23 cellular contexts compared by ENCODE assay signal in the genomic region with DNA sequence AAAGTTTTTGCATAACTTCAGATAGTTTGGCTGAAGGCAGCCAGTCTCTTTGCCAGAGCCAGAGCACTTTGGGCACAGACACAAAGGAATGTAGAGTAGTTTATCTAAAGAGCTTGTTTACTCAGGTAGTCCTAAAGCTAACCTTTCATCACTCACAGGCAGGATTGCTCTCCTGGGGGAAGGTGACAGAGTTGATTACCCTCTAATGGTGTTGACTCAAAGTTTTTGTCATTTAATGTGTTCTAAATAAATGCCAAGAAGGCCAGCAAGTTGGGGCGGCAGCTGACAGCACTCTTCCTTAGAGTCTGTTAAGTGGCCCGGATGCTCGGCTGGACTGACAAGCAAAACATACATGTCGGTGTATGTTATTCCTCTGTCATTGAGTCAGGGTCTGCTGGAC. TPM values are rescaled to one million over a fixed set of nuclear protein-coding genes. Genes with fewer than 3 reads are reported as not detected.
DNase-seq lines count a peak whose midpoint lies in the region; ATAC-seq and TF ChIP-seq lines count a peak whose summit lies in the region.
"Had no signal": no experiment of that assay in that cellular context is flagged by ENCODE, and none has a peak within 500 bp of the region (broad histone marks: within the 10 kb centered on the region; RNA-seq: fewer than 3 reads in every experiment).

No MANE protein-coding gene starts in this region.

- no peaks in the 10 kb centered on the region for H3K27me3 Mint-ChIP-seq in chondrocyte (ENCODE audit: low read depth)

- H3K36me3 ChIP-seq in HUES48 (ENCODE audit: control insufficient read depth, insufficient read depth, low read length) (no peaks in the 10 kb centered on the region), mucosa of descending colon (ENCODE audit: low read depth) (no peaks in the 10 kb centered on the region), SK-N-SH (replicated peaks in 1 of 2; ENCODE audit: control insufficient read depth in 1 of 2, insufficient read depth in 2 of 2, low read length in 1 of 2) (no peaks in the 10 kb centered on the region)

- 51% methylated on average over 4 of the region's 4 CpGs for WGBS in SK-N-SH (ENCODE audit: low lambda C conversion rate)

- no peak for TF ChIP-seq EP300 in SK-N-SH (IDR thresholded peaks at IDR 0.05; ENCODE audit: borderline replicate concordance in 1 of 2, low read depth in 1 of 2, low read length in 1 of 2)

- CTCF ChIA-PET in SK-N-SH (lab: Yijun Ruan, JAX): no interaction called here

- no peaks in the 10 kb centered on the region for H3K9me3 ChIP-seq in HUES48 (ENCODE audit: control insufficient read depth, insufficient read depth, low read length)
- H3K9me3 ChIP-seq in mucosa of descending colon: no peaks in the 10 kb centered on the region
- no peaks in the 10 kb centered on the region for H3K9me3 ChIP-seq in SK-N-SH
- H3K9me3 ChIP-seq: A549, BLaER1 had no signal

- peaks cover 19% of the 10 kb centered on the region for H3K4me1 ChIP-seq in HUES48 (ENCODE audit: control insufficient read depth, insufficient read depth, low read length)
- peaks cover 3% of the 10 kb centered on the region for H3K4me1 ChIP-seq in mucosa of descending colon (ENCODE audit: low read depth)
- no peaks in the 10 kb centered on the region for H3K4me1 ChIP-seq in SK-N-SH (ENCODE audit: control insufficient read depth in 1 of 2, insufficient read depth in 2 of 2, low read depth in 1 of 2, low read length in 1 of 2)
- H3K4me1 ChIP-seq: A549 had no signal

- H3K79me2 ChIP-seq in SK-N-SH (ENCODE audit: insufficient read depth): no peaks in the 10 kb centered on the region

- peak overlapping the region; percentile 43 for H3K27ac ChIP-seq in HUES48 (ENCODE audit: low read depth, low read length)
- no peak overlapping the region for H3K27ac ChIP-seq in SK-N-SH (ENCODE audit: low read depth in 2 of 2, low read length in 1 of 2)
- H3K27ac ChIP-seq: A549, BLaER1 had no signal

- POLR2A ChIA-PET in SK-N-SH (lab: Yijun Ruan, JAX): no interaction called here

- H3K4me1 Mint-ChIP-seq in chondrocyte (ENCODE audit: low read depth): peaks cover 3% of the 10 kb centered on the region

- DNase-seq in dermis microvascular lymphatic vessel endothelial cell (ENCODE audit: low read depth in 2 of 2) (peak; percentile 45 to 50), iPS-NIHi7 (ENCODE audit: extremely low spot score) (peak; percentile 31), mucosa of descending colon (no peak), chondrocyte (ENCODE audit: low spot score) (no peak), SIG-M5 (lab: John Stamatoyannopoulos, UW) (no peak), NCI-H1436 treated with DMSO at 0.1 percent for 48 hours (lab: John Stamatoyannopoulos, UW) (no peak), SK-N-SH (no peak)
- DNase-seq: Calu3; CD8-positive, alpha-beta T cell; DMS53; EL; HFFc6; IMR-90; NCI-H1436; NCI-H2029; NCI-H345; NCI-H526 had no signal

- no peaks in the 10 kb centered on the region for H3K9me3 Mint-ChIP-seq in chondrocyte (ENCODE audit: low read depth)
- H3K9me3 Mint-ChIP-seq: CD8-positive, alpha-beta T cell; HFFc6 had no signal

- no peaks in the 10 kb centered on the region for H3K36me3 Mint-ChIP-seq in chondrocyte (ENCODE audit: low read depth)

- H3K4me3 ChIP-seq in HUES48 (ENCODE audit: low read depth, low read length): no peak overlapping the region
- H3K4me3 ChIP-seq in mucosa of descending colon: no peak overlapping the region
- no peak overlapping the region for H3K4me3 ChIP-seq in SK-N-SH (ENCODE audit: low read depth in 2 of 2, low read length in 1 of 2)
- H3K4me3 ChIP-seq: A549, BLaER1, GM12878 had no signal

- no peak overlapping the region for H3K27ac Mint-ChIP-seq in chondrocyte (ENCODE audit: unreplicated experiment)
- H3K27ac Mint-ChIP-seq: CD8-positive, alpha-beta T cell; HFFc6 had no signal

- H3F3A ChIP-seq in SK-N-SH (replicated peaks; ENCODE audit: insufficient read depth): no peaks in the 10 kb centered on the region

- no peak overlapping the region for H3K9ac ChIP-seq in HUES48 (ENCODE audit: low read depth, low read length)
- no peak overlapping the region for H3K9ac ChIP-seq in SK-N-SH
- H3K9ac ChIP-seq: BLaER1 had no signal

- no peaks in the 10 kb centered on the region for H3K9me2 ChIP-seq in SK-N-SH

- H3K4me2 ChIP-seq in SK-N-SH: no peak overlapping the region
- H3K4me2 ChIP-seq: A549, BLaER1 had no signal

- peak; percentile 23 for ATAC-seq in mucosa of descending colon
- ATAC-seq: A549; CD8-positive, alpha-beta T cell; GM12878; Right ventricle myocardium inferior had no signal

- intact Hi-C loops in mucosa of descending colon (cut with DNase I, micrococcal nuclease): no loop called here

- H2AFZ ChIP-seq in SK-N-SH (ENCODE audit: low read depth): no peak overlapping the region

- TF ChIP-seq CTCF in mucosa of descending colon (IDR thresholded peaks at IDR 0.05) (no peak), chondrocyte (IDR thresholded peaks at IDR 0.05) (no peak), SK-N-SH (IDR thresholded peaks at IDR 0.05) (no peak)

- no peak for TF ChIP-seq RAD21 in SK-N-SH (IDR thresholded peaks at IDR 0.05; ENCODE audit: low read length)

- no peak overlapping the region for H3K4me3 Mint-ChIP-seq in chondrocyte (ENCODE audit: unreplicated experiment)
- H3K4me3 Mint-ChIP-seq: CD8-positive, alpha-beta T cell; HFFc6 had no signal

- H4K20me1 ChIP-seq in SK-N-SH (ENCODE audit: insufficient read depth): no peaks in the 10 kb centered on the region
- H4K20me1 ChIP-seq: BLaER1 had no signal

- H3K27me3 ChIP-seq in HUES48 (ENCODE audit: control insufficient read depth, insufficient read depth, low read length) (no peaks in the 10 kb centered on the region), SK-N-SH (ENCODE audit: insufficient read depth) (no peaks in the 10 kb centered on the region)
- H3K27me3 ChIP-seq: BLaER1 had no signal

TF ChIP-seq in SK-N-SH, 30 proteins besides CTCF, POLR2A, EP300 and RAD21:
- no peak for TF ChIP-seq CHD2 (IDR thresholded peaks at IDR 0.05; ENCODE audit: low read length, partially characterized antibody)
- TF ChIP-seq FOXM1 (IDR thresholded peaks at IDR 0.05; ENCODE audit: low read depth): no peak
- no peak for TF ChIP-seq SIN3A (IDR thresholded peaks at IDR 0.05; ENCODE audit: borderline replicate concordance, low read depth, low read length)
- no peak for TF ChIP-seq RCOR1 (IDR thresholded peaks at IDR 0.05; ENCODE audit: low read length)
- TF ChIP-seq TCF12 (IDR thresholded peaks at IDR 0.05): no peak
- no peak for TF ChIP-seq ZBTB33 (IDR thresholded peaks at IDR 0.05; ENCODE audit: borderline replicate concordance, low read depth)
- no peak for TF ChIP-seq RXRA (IDR thresholded peaks at IDR 0.05; ENCODE audit: borderline replicate concordance, low read depth)
- no peak for TF ChIP-seq FOXJ3 (CRISPR knock-in tag; IDR thresholded peaks at IDR 0.05)
- no peak for TF ChIP-seq EZH2phosphoT487 (IDR thresholded peaks at IDR 0.05; ENCODE audit: borderline replicate concordance, low read depth)
- no peak for TF ChIP-seq USF1 (IDR thresholded peaks at IDR 0.05; ENCODE audit: borderline replicate concordance, low read depth)
- no peak for TF ChIP-seq YY1 (IDR thresholded peaks at IDR 0.05; ENCODE audit: low read depth)
- no peak for TF ChIP-seq POLR2AphosphoS5 (IDR thresholded peaks at IDR 0.05; ENCODE audit: low read depth, low read length)

RNA-seq across cellular contexts. Expression of gene TAS2R46, which starts 9.3 kb away (rescaled TPM):
- total RNA-seq in dermis microvascular lymphatic vessel endothelial cell (1.0 and 1.4 TPM in 2 replicates), mucosa of descending colon (1 to 10 TPM in 1 of 3 donors, under 1 TPM in 2; 0.87 to 4.2 (median 0.98) TPM), chondrocyte (0.51 to 1.1 TPM (median 0.70 TPM) in 3 replicates)
- 0.07 TPM in 1 of 2 replicates, not detected in the other for polyA plus RNA-seq in SK-N-SH (2012; rRNA removed)
- not detected in 2 replicates for polyA plus RNA-seq in SK-N-SH (2012; cell fraction: cytosol; rRNA removed)
- 0.24 and 0.29 TPM in 2 replicates for polyA plus RNA-seq in SK-N-SH (2012; cell fraction: nucleus; rRNA removed)
- total RNA-seq: M059J had no signal

RNA-seq across cellular contexts. Expression of gene TAS2R43, which starts 20.7 kb away (rescaled TPM):
- total RNA-seq in dermis microvascular lymphatic vessel endothelial cell: 0.26 and 1.6 TPM in 2 replicates
- 1 to 10 TPM in 1 of 3 donors, under 1 TPM in 1, not detected in 1; 0.51 to 1.3 TPM for total RNA-seq in mucosa of descending colon
- total RNA-seq in chondrocyte: 0.22 to 0.44 TPM in 2 of 3 replicates, not detected in the other
- not detected in 2 replicates for polyA plus RNA-seq in SK-N-SH (2012; rRNA removed)
- polyA plus RNA-seq in SK-N-SH (2012; cell fraction: cytosol; rRNA removed): not detected in 2 replicates
- polyA plus RNA-seq in SK-N-SH (2012; cell fraction: nucleus; rRNA removed): not detected in 2 replicates
- total RNA-seq: HFFc6, M059J, Right ventricle myocardium inferior had no signal
- polyA plus RNA-seq: A549, IMR-90 had no signal

RNA-seq across cellular contexts. Expression of gene TAS2R31, which starts 40.2 kb away (rescaled TPM):
- total RNA-seq in dermis microvascular lymphatic vessel endothelial cell (1.2 and 2.3 TPM in 2 replicates), mucosa of descending colon (1 to 10 TPM; 2.6 to 8.1 (median 3.5) TPM), chondrocyte (1.1 to 3.8 TPM (median 1.7 TPM) in 3 replicates)
- polyA plus RNA-seq in SK-N-SH (2012; rRNA removed): 0.16 and 0.39 TPM in 2 replicates
- polyA plus RNA-seq in SK-N-SH (2012; cell fraction: cytosol; rRNA removed): 0.14 and 0.30 TPM in 2 replicates
- polyA plus RNA-seq in SK-N-SH (2012; cell fraction: nucleus; rRNA removed): 0.88 and 1.3 TPM in 2 replicates

RNA-seq across cellular contexts. Expression of gene TAS2R19, which starts 49.0 kb away (rescaled TPM):
- total RNA-seq in dermis microvascular lymphatic vessel endothelial cell (1.7 and 3.4 TPM in 2 replicates), mucosa of descending colon (1 to 10 TPM; 2.1 to 6.8 (median 2.3) TPM), chondrocyte (1.4 to 2.2 TPM (median 1.9 TPM) in 3 replicates)
- polyA plus RNA-seq in SK-N-SH (2012; rRNA removed): 0.15 and 0.47 TPM in 2 replicates
- polyA plus RNA-seq in SK-N-SH (2012; cell fraction: cytosol; rRNA removed): 0.12 and 0.17 TPM in 2 replicates
- polyA plus RNA-seq in SK-N-SH (2012; cell fraction: nucleus; rRNA removed): 0.62 and 2.6 TPM in 2 replicates

Comparison
In these comparisons a context has a peak if more than half of its experiments do, and no peak if none do; other contexts are left out.
1. DNase-seq: peak in dermis microvascular lymphatic vessel endothelial cell (2 of 2) and iPS-NIHi7 (single experiment); none in mucosa of descending colon (0 of 3), chondrocyte (single experiment), SIG-M5 (single experiment), NCI-H1436 treated with DMSO at 0.1 percent for 48 hours (single experiment) and SK-N-SH (single experiment).